In the genomic region with DNA sequence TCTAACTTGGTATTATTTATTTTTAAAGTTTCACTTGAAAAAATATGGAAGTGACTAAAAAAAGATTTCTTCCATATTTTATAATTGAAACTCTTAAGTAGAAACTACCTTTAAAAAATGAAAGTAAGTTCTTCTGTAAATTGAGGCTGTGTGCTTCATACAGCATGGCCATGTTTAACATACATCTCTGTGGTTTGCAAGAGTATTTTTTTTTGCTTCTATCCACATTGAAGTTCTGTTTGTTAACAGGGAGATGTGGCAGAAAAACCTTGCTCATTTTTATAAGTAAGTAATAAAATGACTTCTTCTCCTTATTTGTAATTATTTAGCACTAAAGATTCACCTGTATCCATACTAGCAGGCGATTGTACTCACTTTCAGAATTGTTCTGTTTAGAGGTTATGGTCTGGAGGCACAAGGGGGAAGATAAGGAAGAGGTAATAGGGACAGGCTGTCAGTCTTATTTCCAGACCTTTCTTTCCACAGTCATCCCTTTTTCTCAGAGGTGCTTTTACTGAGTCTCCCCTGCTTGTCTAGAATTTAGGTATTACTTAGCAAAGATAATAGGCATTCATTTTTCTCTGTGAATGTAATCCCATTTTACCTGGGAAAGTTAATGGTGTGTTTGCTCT, we compare ENCODE assay signal across 1 cellular context.
TF ChIP-seq lines count a peak whose summit lies in the region.

No MANE protein-coding gene starts in this region.

TF ChIP-seq in K562, 482 proteins besides CTCF, POLR2A, EP300 and RAD21 (continued from another document):
- TF ChIP-seq, protein P1, sequence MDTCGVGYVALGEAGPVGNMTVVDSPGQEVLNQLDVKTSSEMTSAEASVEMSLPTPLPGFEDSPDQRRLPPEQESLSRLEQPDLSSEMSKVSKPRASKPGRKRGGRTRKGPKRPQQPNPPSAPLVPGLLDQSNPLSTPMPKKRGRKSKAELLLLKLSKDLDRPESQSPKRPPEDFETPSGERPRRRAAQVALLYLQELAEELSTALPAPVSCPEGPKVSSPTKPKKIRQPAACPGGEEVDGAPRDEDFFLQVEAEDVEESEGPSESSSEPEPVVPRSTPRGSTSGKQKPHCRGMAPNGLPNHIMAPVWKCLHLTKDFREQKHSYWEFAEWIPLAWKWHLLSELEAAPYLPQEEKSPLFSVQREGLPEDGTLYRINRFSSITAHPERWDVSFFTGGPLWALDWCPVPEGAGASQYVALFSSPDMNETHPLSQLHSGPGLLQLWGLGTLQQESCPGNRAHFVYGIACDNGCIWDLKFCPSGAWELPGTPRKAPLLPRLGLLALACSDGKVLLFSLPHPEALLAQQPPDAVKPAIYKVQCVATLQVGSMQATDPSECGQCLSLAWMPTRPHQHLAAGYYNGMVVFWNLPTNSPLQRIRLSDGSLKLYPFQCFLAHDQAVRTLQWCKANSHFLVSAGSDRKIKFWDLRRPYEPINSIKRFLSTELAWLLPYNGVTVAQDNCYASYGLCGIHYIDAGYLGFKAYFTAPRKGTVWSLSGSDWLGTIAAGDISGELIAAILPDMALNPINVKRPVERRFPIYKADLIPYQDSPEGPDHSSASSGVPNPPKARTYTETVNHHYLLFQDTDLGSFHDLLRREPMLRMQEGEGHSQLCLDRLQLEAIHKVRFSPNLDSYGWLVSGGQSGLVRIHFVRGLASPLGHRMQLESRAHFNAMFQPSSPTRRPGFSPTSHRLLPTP (IDR thresholded peaks at IDR 0.05; ENCODE audit: borderline replicate concordance, extremely low read depth, insufficient read length) = no peak
- peak; percentile 22 for TF ChIP-seq MEIS2 (IDR thresholded peaks at IDR 0.05; ENCODE audit: partially characterized antibody)
- no peak for TF ChIP-seq ZNF551 (CRISPR knock-in tag; IDR thresholded peaks at IDR 0.05)
- TF ChIP-seq TCF15 (CRISPR knock-in tag; IDR thresholded peaks at IDR 0.05) = no peak
- no peak for TF ChIP-seq RBM15 (IDR thresholded peaks at IDR 0.05; ENCODE audit: insufficient read depth, low read length)
- TF ChIP-seq, protein P2, sequence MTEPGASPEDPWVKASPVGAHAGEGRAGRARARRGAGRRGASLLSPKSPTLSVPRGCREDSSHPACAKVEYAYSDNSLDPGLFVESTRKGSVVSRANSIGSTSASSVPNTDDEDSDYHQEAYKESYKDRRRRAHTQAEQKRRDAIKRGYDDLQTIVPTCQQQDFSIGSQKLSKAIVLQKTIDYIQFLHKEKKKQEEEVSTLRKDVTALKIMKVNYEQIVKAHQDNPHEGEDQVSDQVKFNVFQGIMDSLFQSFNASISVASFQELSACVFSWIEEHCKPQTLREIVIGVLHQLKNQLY (CRISPR knock-in tag; conservative IDR thresholded peaks at IDR 0.05) = 0 out of 4 replicates have a peak, but pooled peaks of 1 of the 2 experiments have one; percentile 52
- TF ChIP-seq RB1 (IDR thresholded peaks at IDR 0.05; ENCODE audit: low read depth) = no peak
- TF ChIP-seq TSHZ1 (CRISPR knock-in tag; IDR thresholded peaks at IDR 0.05) = no peak
